In the genomic region with DNA sequence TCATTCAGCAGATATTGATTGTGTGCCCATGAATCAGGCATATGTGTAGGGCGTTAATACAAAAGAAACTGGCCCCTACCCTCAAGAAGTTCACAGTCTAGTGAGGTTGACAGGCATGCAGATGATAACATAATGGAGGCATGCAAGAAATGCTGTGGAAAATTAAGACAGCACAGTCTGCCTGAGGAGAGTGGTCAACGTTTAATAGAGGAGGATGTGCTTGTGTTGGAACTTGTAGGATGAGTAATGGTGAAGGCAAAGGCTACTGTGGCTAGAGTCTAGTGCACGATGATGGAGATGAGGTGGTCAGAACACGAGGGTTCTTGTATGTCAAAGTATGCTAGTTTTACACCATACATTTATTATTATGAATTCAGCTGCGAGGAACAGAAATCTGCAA, we compare ENCODE assay signal across 26 cellular contexts.
"Had no signal": no experiment of that assay in that cellular context is flagged by ENCODE, and none has a peak within 500 bp of the region (broad histone marks: within the 10 kb centered on the region; RNA-seq: fewer than 3 reads in every experiment).

No MANE protein-coding gene starts in this region.

- DNase-seq: hypothalamus; immature natural killer cell; left ventricle myocardium inferior; midbrain; mucosa of descending colon; naive thymus-derived CD4-positive, alpha-beta T cell; ovary; right lobe of liver; stimulated activated CD4-positive, alpha-beta T cell treated with anti-CD3 and anti-CD28 coated beads, Interleukin-1b, Interleukin-23, amount 100 ng/mL, for 48 hours; stimulated activated CD4-positive, alpha-beta T cell treated with anti-CD3 and anti-CD28 coated beads, Interleukin-2, amount 100 ng/mL, for 48 hours; stimulated activated CD4-positive, alpha-beta T cell treated with anti-CD3 and anti-CD28 coated beads, Interleukin-4, amount 100 ng/mL, for 4 hours; stimulated activated CD8-positive, alpha-beta memory T cell treated with anti-CD3 and anti-CD28 coated beads, Interleukin-4, amount 100 ng/mL, for 48 hours; stimulated activated naive CD4-positive, alpha-beta T cell treated with Interleukin-2 at 50 U/mL for 16 hours; stimulated activated naive CD8-positive, alpha-beta T cell treated with anti-CD3 and anti-CD28 coated beads, Interleukin-15, amount 100 ng/mL, for 72 hours; substantia nigra; thyroid gland; transverse colon; upper lobe of left lung had no signal

- H3K27me3 ChIP-seq: ovary, right atrium auricular region, right lobe of liver, thyroid gland, transverse colon, upper lobe of left lung had no signal

- H3K4me3 Mint-ChIP-seq: immature natural killer cell; memory B cell; naive thymus-derived CD4-positive, alpha-beta T cell; natural killer cell treated with Interleukin-12 subunit alpha and Interleukin-12 subunit beta and Interleukin-15 and Interleukin-18, amount 100 ng/mL, for 72 hours; stimulated activated memory B cell treated with anti-CD40 and anti-IgM and Interleukin-4, amounts not matched to agents 10 μg/mL and 1 μg/mL and 100 μg/mL, for 72 hours; stimulated activated naive CD8-positive, alpha-beta T cell treated with anti-CD3 and anti-CD28 coated beads, Interleukin-15, amount 100 ng/mL, for 72 hours had no signal

- H3K4me1 Mint-ChIP-seq: immature natural killer cell; memory B cell; naive thymus-derived CD4-positive, alpha-beta T cell; stimulated activated memory B cell treated with anti-CD40 and anti-IgM and Interleukin-4, amounts not matched to agents 10 μg/mL and 1 μg/mL and 100 μg/mL, for 72 hours; stimulated activated naive CD8-positive, alpha-beta T cell treated with anti-CD3 and anti-CD28 coated beads, Interleukin-15, amount 100 ng/mL, for 72 hours had no signal

- H3K27me3 Mint-ChIP-seq: natural killer cell treated with Interleukin-12 subunit alpha and Interleukin-12 subunit beta and Interleukin-15 and Interleukin-18, amount 100 ng/mL, for 72 hours; stimulated activated memory B cell treated with anti-CD40 and anti-IgM and Interleukin-4, amounts not matched to agents 10 μg/mL and 1 μg/mL and 100 μg/mL, for 72 hours; stimulated activated naive CD8-positive, alpha-beta T cell treated with anti-CD3 and anti-CD28 coated beads, Interleukin-15, amount 100 ng/mL, for 72 hours had no signal

- H3K4me2 ChIP-seq: smooth muscle cell had no signal

- ATAC-seq: mucosa of descending colon; naive thymus-derived CD4-positive, alpha-beta T cell; natural killer cell treated with Interleukin-12 subunit alpha and Interleukin-12 subunit beta and Interleukin-15 and Interleukin-18, amount 100 ng/mL, for 72 hours; right lobe of liver; stimulated activated memory B cell treated with anti-CD40 and anti-IgM and Interleukin-4, amounts not matched to agents 10 μg/mL and 1 μg/mL and 100 μg/mL, for 72 hours; stimulated activated naive CD8-positive, alpha-beta T cell treated with anti-CD3 and anti-CD28 coated beads, Interleukin-15, amount 100 ng/mL, for 72 hours had no signal

- FAIRE-seq: islet of Langerhans had no signal

- H3K9me3 Mint-ChIP-seq: memory B cell; stimulated activated memory B cell treated with anti-CD40 and anti-IgM and Interleukin-4, amounts not matched to agents 10 μg/mL and 1 μg/mL and 100 μg/mL, for 72 hours; stimulated activated naive CD8-positive, alpha-beta T cell treated with anti-CD3 and anti-CD28 coated beads, Interleukin-15, amount 100 ng/mL, for 72 hours had no signal

- H3K27ac Mint-ChIP-seq: immature natural killer cell; memory B cell; naive thymus-derived CD4-positive, alpha-beta T cell; natural killer cell treated with Interleukin-12 subunit alpha and Interleukin-12 subunit beta and Interleukin-15 and Interleukin-18, amount 100 ng/mL, for 72 hours; progenitor cell of endocrine pancreas; stimulated activated memory B cell treated with anti-CD40 and anti-IgM and Interleukin-4, amounts not matched to agents 10 μg/mL and 1 μg/mL and 100 μg/mL, for 72 hours; stimulated activated naive CD8-positive, alpha-beta T cell treated with anti-CD3 and anti-CD28 coated beads, Interleukin-15, amount 100 ng/mL, for 72 hours had no signal

- H3K27ac ChIP-seq: left ventricle myocardium inferior, ovary, right atrium auricular region, right lobe of liver, thyroid gland, transverse colon, upper lobe of left lung had no signal

- H3K9me3 ChIP-seq: left ventricle myocardium inferior, mucosa of descending colon, ovary, right atrium auricular region, right lobe of liver, thyroid gland, transverse colon, upper lobe of left lung had no signal

- H3K36me3 ChIP-seq: left ventricle myocardium inferior, ovary, right atrium auricular region, right lobe of liver, thyroid gland, transverse colon, upper lobe of left lung had no signal

- H3K4me1 ChIP-seq: left ventricle myocardium inferior, right atrium auricular region, right lobe of liver, thyroid gland, transverse colon, upper lobe of left lung had no signal

- H3K4me3 ChIP-seq: left ventricle myocardium inferior, lung, mucosa of descending colon, ovary, right atrium auricular region, right lobe of liver, smooth muscle cell, thyroid gland, transverse colon, upper lobe of left lung had no signal

- H3K36me3 Mint-ChIP-seq: immature natural killer cell; memory B cell; naive thymus-derived CD4-positive, alpha-beta T cell; natural killer cell treated with Interleukin-12 subunit alpha and Interleukin-12 subunit beta and Interleukin-15 and Interleukin-18, amount 100 ng/mL, for 72 hours; stimulated activated memory B cell treated with anti-CD40 and anti-IgM and Interleukin-4, amounts not matched to agents 10 μg/mL and 1 μg/mL and 100 μg/mL, for 72 hours had no signal
